ENCODE assay signal across 31 cellular contexts in the genomic region with DNA sequence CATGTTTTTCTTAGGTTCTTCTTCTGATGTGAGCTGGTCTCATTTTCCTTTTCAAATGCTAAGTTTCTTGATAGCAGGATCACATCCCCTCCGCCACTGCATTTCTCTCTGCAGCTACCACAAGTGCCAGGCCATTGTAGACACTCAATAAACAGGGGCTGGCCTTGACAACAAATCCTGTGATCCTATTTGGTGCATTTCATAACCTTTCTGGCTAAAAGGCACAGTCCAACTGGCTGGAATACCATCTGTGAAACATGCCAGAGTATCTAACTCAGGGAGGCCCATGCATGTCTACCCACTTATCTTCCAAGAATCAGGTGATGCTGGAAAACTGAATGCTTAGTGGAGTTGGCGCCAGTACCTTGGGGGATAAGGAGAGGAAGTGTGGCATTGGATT.
"Had no signal": no experiment of that assay in that cellular context is flagged by ENCODE, and none has a peak within 500 bp of the region (broad histone marks: within the 10 kb centered on the region; RNA-seq: fewer than 3 reads in every experiment).

No MANE protein-coding gene starts in this region.

- H3K36me3 ChIP-seq: neural progenitor cell, ovary, spleen, suprapubic skin, transverse colon, upper lobe of right lung, uterus had no signal

- DNase-seq: natural killer cell; occipital lobe; ovary; posterior cingulate gyrus; psoas muscle; right cardiac atrium; spleen; stimulated activated CD4-positive, alpha-beta T cell treated with anti-CD3 and anti-CD28 coated beads, Interleukin-12 subunit alpha, Interleukin-12 subunit beta, amount 100 ng/mL, for 4 hours; stimulated activated CD4-positive, alpha-beta T cell treated with anti-CD3 and anti-CD28 coated beads, Interleukin-1b, Interleukin-23, amount 100 ng/mL, for 48 hours; stimulated activated CD4-positive, alpha-beta T cell treated with anti-CD3 and anti-CD28 coated beads, Interleukin-4, amount 100 ng/mL, for 1 hour; stimulated activated CD4-positive, alpha-beta T cell treated with anti-CD3 and anti-CD28 coated beads, Interleukin-4, amount 100 ng/mL, for 4 hours; stimulated activated CD8-positive, alpha-beta memory T cell treated with anti-CD3 and anti-CD28 coated beads, Interleukin-4, amount 100 ng/mL, for 48 hours; stimulated activated naive CD4-positive, alpha-beta T cell; stimulated activated naive CD8-positive, alpha-beta T cell treated with anti-CD3 and anti-CD28 coated beads, Interleukin-15, amount 100 ng/mL, for 72 hours; stimulated activated naive CD8-positive, alpha-beta T cell treated with anti-CD3 and anti-CD28 coated beads, Interleukin-15, Interleukin-2, amounts not matched to agents 100 U/mL and 50 U/mL, for 24 hours; substantia nigra; testis; tibial artery; transverse colon; upper lobe of right lung; uterus had no signal

- H2AFZ ChIP-seq: neural progenitor cell, parathyroid adenoma had no signal

- H3K27me3 ChIP-seq: neural progenitor cell, ovary, spleen, suprapubic skin, testis, tibial artery, transverse colon, upper lobe of right lung, uterus had no signal

- H3K27me3 Mint-ChIP-seq: progenitor cell of endocrine pancreas; stimulated activated memory B cell treated with anti-CD40 and anti-IgM and Interleukin-4, amounts not matched to agents 10 μg/mL and 1 μg/mL and 100 μg/mL, for 72 hours; type B pancreatic cell had no signal

- H3K27ac Mint-ChIP-seq: natural killer cell; nephron; neural progenitor cell; progenitor cell of endocrine pancreas; stimulated activated memory B cell treated with anti-CD40 and anti-IgM and Interleukin-4, amounts not matched to agents 10 μg/mL and 1 μg/mL and 100 μg/mL, for 72 hours; stimulated activated naive CD8-positive, alpha-beta T cell treated with anti-CD3 and anti-CD28 coated beads, Interleukin-15, amount 100 ng/mL, for 72 hours; type B pancreatic cell had no signal

- H3K4me1 ChIP-seq: parathyroid adenoma, psoas muscle, spleen, suprapubic skin, testis, tibial artery, transverse colon, upper lobe of right lung, uterus had no signal

- H3K9me3 ChIP-seq: ovary, psoas muscle, suprapubic skin, testis, transverse colon, upper lobe of right lung, uterus had no signal

- H3K4me2 ChIP-seq: neural progenitor cell, smooth muscle cell had no signal

- H3K79me2 ChIP-seq: parathyroid adenoma had no signal

- H3K27ac ChIP-seq: ovary, parathyroid adenoma, psoas muscle, skin epidermis, spleen, suprapubic skin, testis, tibial artery, transverse colon, upper lobe of right lung, uterus had no signal

- H3K36me3 Mint-ChIP-seq: natural killer cell; stimulated activated memory B cell treated with anti-CD40 and anti-IgM and Interleukin-4, amounts not matched to agents 10 μg/mL and 1 μg/mL and 100 μg/mL, for 72 hours had no signal

- H3K4me1 Mint-ChIP-seq: natural killer cell; nephron; stimulated activated memory B cell treated with anti-CD40 and anti-IgM and Interleukin-4, amounts not matched to agents 10 μg/mL and 1 μg/mL and 100 μg/mL, for 72 hours; stimulated activated naive CD8-positive, alpha-beta T cell treated with anti-CD3 and anti-CD28 coated beads, Interleukin-15, amount 100 ng/mL, for 72 hours had no signal

- ATAC-seq: natural killer cell; psoas muscle; right cardiac atrium; sciatic nerve; stimulated activated memory B cell treated with anti-CD40 and anti-IgM and Interleukin-4, amounts not matched to agents 10 μg/mL and 1 μg/mL and 100 μg/mL, for 72 hours; stimulated activated naive CD8-positive, alpha-beta T cell treated with anti-CD3 and anti-CD28 coated beads, Interleukin-15, amount 100 ng/mL, for 72 hours; stimulated activated naive CD8-positive, alpha-beta T cell treated with anti-CD3 and anti-CD28 coated beads, Interleukin-15, Interleukin-2, amounts not matched to agents 100 U/mL and 50 U/mL, for 24 hours; upper lobe of right lung had no signal

- H3K4me3 Mint-ChIP-seq: natural killer cell; nephron; neural progenitor cell; stimulated activated memory B cell treated with anti-CD40 and anti-IgM and Interleukin-4, amounts not matched to agents 10 μg/mL and 1 μg/mL and 100 μg/mL, for 72 hours; stimulated activated naive CD8-positive, alpha-beta T cell treated with anti-CD3 and anti-CD28 coated beads, Interleukin-15, amount 100 ng/mL, for 72 hours; type B pancreatic cell had no signal

- H3K9ac ChIP-seq: neural progenitor cell, parathyroid adenoma had no signal

- H3K4me3 ChIP-seq: neural progenitor cell, ovary, psoas muscle, skin epidermis, smooth muscle cell, spleen, suprapubic skin, testis, tibial artery, transverse colon, upper lobe of right lung, uterus had no signal
